19 cellular contexts compared by ENCODE assay signal in the genomic region with DNA sequence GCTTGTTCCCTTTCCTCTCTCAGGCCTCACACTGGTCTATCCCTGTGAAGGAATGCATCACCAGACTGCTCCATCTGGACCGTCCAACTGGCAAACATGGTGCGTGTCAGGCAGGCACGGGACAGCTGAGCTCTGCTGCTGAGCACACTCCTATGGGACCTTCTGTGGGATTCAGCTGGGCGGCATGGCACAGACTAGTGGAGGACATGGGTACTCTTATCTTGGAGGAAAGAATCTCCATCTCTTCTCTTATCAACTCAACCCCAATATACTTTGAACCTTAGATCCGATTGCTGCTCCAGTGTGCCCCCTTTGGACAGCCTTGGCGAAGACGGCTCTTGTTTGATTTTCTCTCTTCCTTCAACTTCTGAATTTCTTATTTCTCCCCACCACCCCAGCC.
A peak's percentile ranks its signal among the peaks of the same experiment; 100 is the strongest.
DNase-seq lines count a peak whose midpoint lies in the region; ATAC-seq and TF ChIP-seq lines count a peak whose summit lies in the region.
"Had no signal": no experiment of that assay in that cellular context is flagged by ENCODE, and none has a peak within 500 bp of the region (broad histone marks: within the 10 kb centered on the region; RNA-seq: fewer than 3 reads in every experiment).

No MANE protein-coding gene starts in this region.

- no peaks in the 10 kb centered on the region for H3K9me3 ChIP-seq in testis
- H3K9me3 ChIP-seq: pancreas, Peyer's patch, vagina had no signal

- H3K27ac ChIP-seq in C4-2B (no peak overlapping the region), testis (no peak overlapping the region)
- H3K27ac ChIP-seq: HL-60, pancreas, Peyer's patch, vagina had no signal

- H3K9me3 Mint-ChIP-seq in HFFc6 (no peaks in the 10 kb centered on the region), mesothelial cell of epicardium (no peaks in the 10 kb centered on the region)
- H3K9me3 Mint-ChIP-seq in activated CD4-positive, alpha-beta memory T cell treated with anti-CD3 and anti-CD28 coated beads, Interleukin-2, amount 10 ng/mL, durations not matched to agents 7 days and 5 days: no peaks in the 10 kb centered on the region
- H3K9me3 Mint-ChIP-seq: activated T-cell treated with anti-CD3 and anti-CD28 coated beads, Interleukin-2, amount 50 U/mL, for 24 hours had no signal

- intact Hi-C loops in testis (cut with DNase I; ENCODE audit: low total_unique reads): no loop called here

- H3K4me1 Mint-ChIP-seq in HFFc6 (ENCODE audit: low read depth): peaks cover 38% of the 10 kb centered on the region
- H3K4me1 Mint-ChIP-seq in mesothelial cell of epicardium: peaks cover 9% of the 10 kb centered on the region
- H3K4me1 Mint-ChIP-seq in activated CD4-positive, alpha-beta memory T cell treated with anti-CD3 and anti-CD28 coated beads, Interleukin-2, amount 10 ng/mL, durations not matched to agents 7 days and 5 days: no peaks in the 10 kb centered on the region

- H3K27me3 Mint-ChIP-seq in HFFc6 (ENCODE audit: insufficient read depth) (no peaks in the 10 kb centered on the region), mesothelial cell of epicardium (ENCODE audit: low read depth) (no peaks in the 10 kb centered on the region)
- H3K27me3 Mint-ChIP-seq in activated CD4-positive, alpha-beta memory T cell treated with anti-CD3 and anti-CD28 coated beads, Interleukin-2, amount 10 ng/mL, durations not matched to agents 7 days and 5 days: peaks cover 5% of the 10 kb centered on the region

- POLR2A ChIA-PET in activated CD4-positive, alpha-beta memory T cell treated with anti-CD3 and anti-CD28 coated beads, Interleukin-2, amount 10 ng/mL, durations not matched to agents 7 days and 5 days (lab: Charles Lee): no interaction called here

- ATAC-seq in HG03439 (IDR thresholded peaks at IDR 0.05; ENCODE audit: unreplicated experiment): no peak
- ATAC-seq: pancreas had no signal

- H3K36me3 Mint-ChIP-seq in HFFc6 (ENCODE audit: low read depth) (no peaks in the 10 kb centered on the region), mesothelial cell of epicardium (no peaks in the 10 kb centered on the region)
- H3K36me3 Mint-ChIP-seq in activated CD4-positive, alpha-beta memory T cell treated with anti-CD3 and anti-CD28 coated beads, Interleukin-2, amount 10 ng/mL, durations not matched to agents 7 days and 5 days (ENCODE audit: low read depth): no peaks in the 10 kb centered on the region

- 88 to 89% methylated on average over 7 of the region's 7 CpGs for WGBS in testis, 2 donors

- in situ Hi-C loops in astrocyte of the spinal cord (cut with HindIII; ENCODE audit: low sequenced_read_pairs): no loop called here

- no peaks in the 10 kb centered on the region for H3K27me3 ChIP-seq in testis
- H3K27me3 ChIP-seq: Peyer's patch, vagina had no signal

- H3K4me3 ChIP-seq in astrocyte of the spinal cord (ENCODE audit: low read depth, low read length) (no peak overlapping the region), testis (no peak overlapping the region)
- H3K4me3 ChIP-seq: pancreas, Peyer's patch, vagina had no signal

- H3K36me3 ChIP-seq in testis (ENCODE audit: low read depth, missing control alignments): no peaks in the 10 kb centered on the region
- H3K36me3 ChIP-seq: pancreas, Peyer's patch, vagina had no signal

- no peaks in the 10 kb centered on the region for H3K4me1 ChIP-seq in testis
- H3K4me1 ChIP-seq: pancreas, Peyer's patch, vagina had no signal

- peak; percentile 23 for TF ChIP-seq CTCF in C4-2B (conservative IDR thresholded peaks at IDR 0.05)
- peak; percentile 53 for TF ChIP-seq CTCF in HFFc6 (IDR thresholded peaks at IDR 0.05)
- TF ChIP-seq CTCF in astrocyte of the spinal cord (IDR thresholded peaks at IDR 0.05; ENCODE audit: low read depth, low read length): peak; percentile 4
- TF ChIP-seq CTCF in mesothelial cell of epicardium (IDR thresholded peaks at IDR 0.05; ENCODE audit: unreplicated experiment): peak; percentile 34
- no peak for TF ChIP-seq CTCF in testis (IDR thresholded peaks at IDR 0.05)

- TF ChIP-seq POLR2A in testis (IDR thresholded peaks at IDR 0.05): no peak

- CTCF ChIA-PET in activated CD4-positive, alpha-beta memory T cell treated with anti-CD3 and anti-CD28 coated beads, Interleukin-2, amount 10 ng/mL, durations not matched to agents 7 days and 5 days (lab: Charles Lee): no interaction called here

- H3K27ac Mint-ChIP-seq in HFFc6 (no peak overlapping the region), mesothelial cell of epicardium (no peak overlapping the region)
- no peak overlapping the region for H3K27ac Mint-ChIP-seq in activated CD4-positive, alpha-beta memory T cell treated with anti-CD3 and anti-CD28 coated beads, Interleukin-2, amount 10 ng/mL, durations not matched to agents 7 days and 5 days
- H3K27ac Mint-ChIP-seq: activated T-cell treated with anti-CD3 and anti-CD28 coated beads, Interleukin-2, amount 50 U/mL, for 24 hours had no signal

- DNase-seq in HFFc6: no peak
- DNase-seq in astrocyte of the spinal cord (ENCODE audit: low read depth, low spot score): no peak
- no peak for DNase-seq in mesothelial cell of epicardium (ENCODE audit: low spot score in 2 of 2, unreplicated experiment in 2 of 2)
- DNase-seq in testis: no peak
- DNase-seq in MV-4-11 (lab: John Stamatoyannopoulos, UW): no peak
- no peak for DNase-seq in activated CD4-positive, alpha-beta memory T cell treated with anti-CD3 and anti-CD28 coated beads, Interleukin-2, amount 10 ng/mL, durations not matched to agents 7 days and 5 days
- DNase-seq: activated CD4-positive, CD25-positive, alpha-beta regulatory T cell treated with anti-CD3 and anti-CD28 coated beads, Interleukin-2, amount 50 U/mL, for 72 hours; activated T-cell treated with anti-CD3 and anti-CD28 coated beads, Interleukin-2, amount 50 U/mL, for 24 hours; C1 segment of cervical spinal cord; cerebellar nuclear complex; kidney; NCI-H187; NCI-H524 treated with DMSO at 0.1 percent for 48 hours; pancreas; Peyer's patch had no signal

- H3K4me3 Mint-ChIP-seq in HFFc6 (no peak overlapping the region), mesothelial cell of epicardium (no peak overlapping the region)
- no peak overlapping the region for H3K4me3 Mint-ChIP-seq in activated CD4-positive, alpha-beta memory T cell treated with anti-CD3 and anti-CD28 coated beads, Interleukin-2, amount 10 ng/mL, durations not matched to agents 7 days and 5 days
- H3K4me3 Mint-ChIP-seq: activated T-cell treated with anti-CD3 and anti-CD28 coated beads, Interleukin-2, amount 50 U/mL, for 24 hours had no signal

Comparison
In these comparisons a context has a peak if more than half of its experiments do, and no peak if none do; other contexts are left out.
1. CTCF ChIP-seq: peak in C4-2B (single experiment), HFFc6 (single experiment), astrocyte of the spinal cord (single experiment) and mesothelial cell of epicardium (single experiment); none in testis (0 of 3).